1 cellular context compared by ENCODE assay signal in the genomic region with DNA sequence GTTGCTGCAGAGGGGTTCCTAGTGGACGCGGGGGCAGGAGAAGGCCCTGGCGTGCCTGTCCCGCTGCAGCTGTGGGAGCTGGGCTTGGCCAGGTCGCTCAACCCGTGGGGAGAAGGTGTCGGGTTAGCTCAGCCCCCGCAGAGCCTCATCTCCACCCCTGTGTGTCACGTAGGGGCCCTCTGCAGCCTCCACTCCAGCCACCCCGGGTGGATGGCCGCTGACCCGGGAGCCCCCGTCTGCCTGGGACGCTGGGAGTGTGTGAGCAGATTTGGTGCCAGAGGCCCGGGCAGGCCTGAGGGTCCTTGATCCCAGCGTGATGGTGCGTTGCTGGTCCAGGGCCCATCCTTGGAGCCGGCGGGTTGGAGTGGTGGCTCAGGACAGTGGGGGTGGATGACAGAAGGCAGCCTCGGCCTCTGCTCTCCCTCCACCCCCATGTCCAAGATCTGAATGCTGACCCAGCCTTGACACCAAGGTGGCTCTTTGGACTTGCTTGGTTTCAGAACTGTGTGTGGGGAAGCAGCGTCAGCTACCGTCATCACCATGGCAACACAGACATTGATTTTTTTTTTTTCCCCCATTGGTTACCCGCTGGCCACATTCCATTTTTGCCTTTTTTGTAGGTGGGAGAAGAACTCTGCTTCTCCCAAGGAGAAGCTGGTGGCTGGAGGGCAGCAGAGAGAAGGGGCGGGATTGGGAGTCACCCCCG.
TF ChIP-seq lines count a peak whose summit lies in the region.

No MANE protein-coding gene starts in this region.

TF ChIP-seq in HepG2, 621 proteins besides CTCF, POLR2A, EP300 and RAD21 (continued from another document and continues in another):
- TF ChIP-seq, protein P1, sequence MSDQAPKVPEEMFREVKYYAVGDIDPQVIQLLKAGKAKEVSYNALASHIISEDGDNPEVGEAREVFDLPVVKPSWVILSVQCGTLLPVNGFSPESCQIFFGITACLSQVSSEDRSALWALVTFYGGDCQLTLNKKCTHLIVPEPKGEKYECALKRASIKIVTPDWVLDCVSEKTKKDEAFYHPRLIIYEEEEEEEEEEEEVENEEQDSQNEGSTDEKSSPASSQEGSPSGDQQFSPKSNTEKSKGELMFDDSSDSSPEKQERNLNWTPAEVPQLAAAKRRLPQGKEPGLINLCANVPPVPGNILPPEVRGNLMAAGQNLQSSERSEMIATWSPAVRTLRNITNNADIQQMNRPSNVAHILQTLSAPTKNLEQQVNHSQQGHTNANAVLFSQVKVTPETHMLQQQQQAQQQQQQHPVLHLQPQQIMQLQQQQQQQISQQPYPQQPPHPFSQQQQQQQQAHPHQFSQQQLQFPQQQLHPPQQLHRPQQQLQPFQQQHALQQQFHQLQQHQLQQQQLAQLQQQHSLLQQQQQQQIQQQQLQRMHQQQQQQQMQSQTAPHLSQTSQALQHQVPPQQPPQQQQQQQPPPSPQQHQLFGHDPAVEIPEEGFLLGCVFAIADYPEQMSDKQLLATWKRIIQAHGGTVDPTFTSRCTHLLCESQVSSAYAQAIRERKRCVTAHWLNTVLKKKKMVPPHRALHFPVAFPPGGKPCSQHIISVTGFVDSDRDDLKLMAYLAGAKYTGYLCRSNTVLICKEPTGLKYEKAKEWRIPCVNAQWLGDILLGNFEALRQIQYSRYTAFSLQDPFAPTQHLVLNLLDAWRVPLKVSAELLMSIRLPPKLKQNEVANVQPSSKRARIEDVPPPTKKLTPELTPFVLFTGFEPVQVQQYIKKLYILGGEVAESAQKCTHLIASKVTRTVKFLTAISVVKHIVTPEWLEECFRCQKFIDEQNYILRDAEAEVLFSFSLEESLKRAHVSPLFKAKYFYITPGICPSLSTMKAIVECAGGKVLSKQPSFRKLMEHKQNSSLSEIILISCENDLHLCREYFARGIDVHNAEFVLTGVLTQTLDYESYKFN (CRISPR knock-in tag; conservative IDR thresholded peaks at IDR 0.05): peak; percentile 59
- TF ChIP-seq, protein P2, sequence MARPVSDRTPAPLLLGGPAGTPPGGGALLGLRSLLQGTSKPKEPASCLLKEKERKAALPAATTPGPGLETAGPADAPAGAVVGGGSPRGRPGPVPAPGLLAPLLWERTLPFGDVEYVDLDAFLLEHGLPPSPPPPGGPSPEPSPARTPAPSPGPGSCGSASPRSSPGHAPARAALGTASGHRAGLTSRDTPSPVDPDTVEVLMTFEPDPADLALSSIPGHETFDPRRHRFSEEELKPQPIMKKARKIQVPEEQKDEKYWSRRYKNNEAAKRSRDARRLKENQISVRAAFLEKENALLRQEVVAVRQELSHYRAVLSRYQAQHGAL (CRISPR knock-in tag; IDR thresholded peaks at IDR 0.05; ENCODE audit: not compliant biosample characterization): no peak
- TF ChIP-seq, protein P3, sequence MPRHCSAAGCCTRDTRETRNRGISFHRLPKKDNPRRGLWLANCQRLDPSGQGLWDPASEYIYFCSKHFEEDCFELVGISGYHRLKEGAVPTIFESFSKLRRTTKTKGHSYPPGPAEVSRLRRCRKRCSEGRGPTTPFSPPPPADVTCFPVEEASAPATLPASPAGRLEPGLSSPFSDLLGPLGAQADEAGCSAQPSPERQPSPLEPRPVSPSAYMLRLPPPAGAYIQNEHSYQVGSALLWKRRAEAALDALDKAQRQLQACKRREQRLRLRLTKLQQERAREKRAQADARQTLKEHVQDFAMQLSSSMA (CRISPR knock-in tag; IDR thresholded peaks at IDR 0.05): no peak
- TF ChIP-seq ZNF749 (CRISPR knock-in tag; IDR thresholded peaks at IDR 0.05; ENCODE audit: borderline replicate concordance): no peak
- TF ChIP-seq, protein P4, sequence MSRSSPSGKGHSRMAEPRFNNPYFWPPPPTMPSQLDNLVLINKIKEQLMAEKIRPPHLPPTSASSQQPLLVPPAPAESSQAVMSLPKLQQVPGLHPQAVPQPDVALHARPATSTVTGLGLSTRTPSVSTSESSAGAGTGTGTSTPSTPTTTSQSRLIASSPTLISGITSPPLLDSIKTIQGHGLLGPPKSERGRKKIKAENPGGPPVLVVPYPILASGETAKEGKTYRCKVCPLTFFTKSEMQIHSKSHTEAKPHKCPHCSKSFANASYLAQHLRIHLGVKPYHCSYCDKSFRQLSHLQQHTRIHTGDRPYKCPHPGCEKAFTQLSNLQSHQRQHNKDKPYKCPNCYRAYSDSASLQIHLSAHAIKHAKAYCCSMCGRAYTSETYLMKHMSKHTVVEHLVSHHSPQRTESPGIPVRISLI (CRISPR knock-in tag; IDR thresholded peaks at IDR 0.05; ENCODE audit: borderline replicate concordance): peak; percentile 95
- TF ChIP-seq, protein P5, sequence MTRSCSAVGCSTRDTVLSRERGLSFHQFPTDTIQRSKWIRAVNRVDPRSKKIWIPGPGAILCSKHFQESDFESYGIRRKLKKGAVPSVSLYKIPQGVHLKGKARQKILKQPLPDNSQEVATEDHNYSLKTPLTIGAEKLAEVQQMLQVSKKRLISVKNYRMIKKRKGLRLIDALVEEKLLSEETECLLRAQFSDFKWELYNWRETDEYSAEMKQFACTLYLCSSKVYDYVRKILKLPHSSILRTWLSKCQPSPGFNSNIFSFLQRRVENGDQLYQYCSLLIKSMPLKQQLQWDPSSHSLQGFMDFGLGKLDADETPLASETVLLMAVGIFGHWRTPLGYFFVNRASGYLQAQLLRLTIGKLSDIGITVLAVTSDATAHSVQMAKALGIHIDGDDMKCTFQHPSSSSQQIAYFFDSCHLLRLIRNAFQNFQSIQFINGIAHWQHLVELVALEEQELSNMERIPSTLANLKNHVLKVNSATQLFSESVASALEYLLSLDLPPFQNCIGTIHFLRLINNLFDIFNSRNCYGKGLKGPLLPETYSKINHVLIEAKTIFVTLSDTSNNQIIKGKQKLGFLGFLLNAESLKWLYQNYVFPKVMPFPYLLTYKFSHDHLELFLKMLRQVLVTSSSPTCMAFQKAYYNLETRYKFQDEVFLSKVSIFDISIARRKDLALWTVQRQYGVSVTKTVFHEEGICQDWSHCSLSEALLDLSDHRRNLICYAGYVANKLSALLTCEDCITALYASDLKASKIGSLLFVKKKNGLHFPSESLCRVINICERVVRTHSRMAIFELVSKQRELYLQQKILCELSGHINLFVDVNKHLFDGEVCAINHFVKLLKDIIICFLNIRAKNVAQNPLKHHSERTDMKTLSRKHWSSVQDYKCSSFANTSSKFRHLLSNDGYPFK (CRISPR knock-in tag; IDR thresholded peaks at IDR 0.05; ENCODE audit: borderline replicate concordance): peak; percentile 47; the same call in 1 of the 2 replicates
- peak; percentile 42; the same call in 1 of the 2 replicates for TF ChIP-seq HNF4A (CRISPR knock-in tag; IDR thresholded peaks at IDR 0.05)
- no peak for TF ChIP-seq ZC3H13 (CRISPR knock-in tag; IDR thresholded peaks at IDR 0.05)
- TF ChIP-seq REXO4 (CRISPR knock-in tag; IDR thresholded peaks at IDR 0.05; ENCODE audit: borderline replicate concordance): no peak
- TF ChIP-seq ZNF614 (CRISPR knock-in tag; IDR thresholded peaks at IDR 0.05; ENCODE audit: borderline replicate concordance): no peak
- TF ChIP-seq MXI1 (IDR thresholded peaks at IDR 0.05; ENCODE audit: borderline replicate concordance, low read depth, low read length): peak; percentile 27; the same call in 1 of the 3 replicates
- TF ChIP-seq, protein P6, sequence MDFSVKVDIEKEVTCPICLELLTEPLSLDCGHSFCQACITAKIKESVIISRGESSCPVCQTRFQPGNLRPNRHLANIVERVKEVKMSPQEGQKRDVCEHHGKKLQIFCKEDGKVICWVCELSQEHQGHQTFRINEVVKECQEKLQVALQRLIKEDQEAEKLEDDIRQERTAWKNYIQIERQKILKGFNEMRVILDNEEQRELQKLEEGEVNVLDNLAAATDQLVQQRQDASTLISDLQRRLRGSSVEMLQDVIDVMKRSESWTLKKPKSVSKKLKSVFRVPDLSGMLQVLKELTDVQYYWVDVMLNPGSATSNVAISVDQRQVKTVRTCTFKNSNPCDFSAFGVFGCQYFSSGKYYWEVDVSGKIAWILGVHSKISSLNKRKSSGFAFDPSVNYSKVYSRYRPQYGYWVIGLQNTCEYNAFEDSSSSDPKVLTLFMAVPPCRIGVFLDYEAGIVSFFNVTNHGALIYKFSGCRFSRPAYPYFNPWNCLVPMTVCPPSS (IDR thresholded peaks at IDR 0.05): no peak
- TF ChIP-seq, protein P7, sequence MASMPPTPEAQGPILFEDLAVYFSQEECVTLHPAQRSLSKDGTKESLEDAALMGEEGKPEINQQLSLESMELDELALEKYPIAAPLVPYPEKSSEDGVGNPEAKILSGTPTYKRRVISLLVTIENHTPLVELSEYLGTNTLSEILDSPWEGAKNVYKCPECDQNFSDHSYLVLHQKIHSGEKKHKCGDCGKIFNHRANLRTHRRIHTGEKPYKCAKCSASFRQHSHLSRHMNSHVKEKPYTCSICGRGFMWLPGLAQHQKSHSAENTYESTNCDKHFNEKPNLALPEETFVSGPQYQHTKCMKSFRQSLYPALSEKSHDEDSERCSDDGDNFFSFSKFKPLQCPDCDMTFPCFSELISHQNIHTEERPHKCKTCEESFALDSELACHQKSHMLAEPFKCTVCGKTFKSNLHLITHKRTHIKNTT (CRISPR knock-in tag; IDR thresholded peaks at IDR 0.05): no peak
- TF ChIP-seq ZNF329 (CRISPR knock-in tag; IDR thresholded peaks at IDR 0.05; ENCODE audit: low read depth): no peak
- TF ChIP-seq, protein P8, sequence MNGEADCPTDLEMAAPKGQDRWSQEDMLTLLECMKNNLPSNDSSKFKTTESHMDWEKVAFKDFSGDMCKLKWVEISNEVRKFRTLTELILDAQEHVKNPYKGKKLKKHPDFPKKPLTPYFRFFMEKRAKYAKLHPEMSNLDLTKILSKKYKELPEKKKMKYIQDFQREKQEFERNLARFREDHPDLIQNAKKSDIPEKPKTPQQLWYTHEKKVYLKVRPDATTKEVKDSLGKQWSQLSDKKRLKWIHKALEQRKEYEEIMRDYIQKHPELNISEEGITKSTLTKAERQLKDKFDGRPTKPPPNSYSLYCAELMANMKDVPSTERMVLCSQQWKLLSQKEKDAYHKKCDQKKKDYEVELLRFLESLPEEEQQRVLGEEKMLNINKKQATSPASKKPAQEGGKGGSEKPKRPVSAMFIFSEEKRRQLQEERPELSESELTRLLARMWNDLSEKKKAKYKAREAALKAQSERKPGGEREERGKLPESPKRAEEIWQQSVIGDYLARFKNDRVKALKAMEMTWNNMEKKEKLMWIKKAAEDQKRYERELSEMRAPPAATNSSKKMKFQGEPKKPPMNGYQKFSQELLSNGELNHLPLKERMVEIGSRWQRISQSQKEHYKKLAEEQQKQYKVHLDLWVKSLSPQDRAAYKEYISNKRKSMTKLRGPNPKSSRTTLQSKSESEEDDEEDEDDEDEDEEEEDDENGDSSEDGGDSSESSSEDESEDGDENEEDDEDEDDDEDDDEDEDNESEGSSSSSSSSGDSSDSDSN (CRISPR knock-in tag; IDR thresholded peaks at IDR 0.05): 0 out of 2 replicates have a peak, but pooled peaks have one; percentile 19
- TF ChIP-seq, protein P9, sequence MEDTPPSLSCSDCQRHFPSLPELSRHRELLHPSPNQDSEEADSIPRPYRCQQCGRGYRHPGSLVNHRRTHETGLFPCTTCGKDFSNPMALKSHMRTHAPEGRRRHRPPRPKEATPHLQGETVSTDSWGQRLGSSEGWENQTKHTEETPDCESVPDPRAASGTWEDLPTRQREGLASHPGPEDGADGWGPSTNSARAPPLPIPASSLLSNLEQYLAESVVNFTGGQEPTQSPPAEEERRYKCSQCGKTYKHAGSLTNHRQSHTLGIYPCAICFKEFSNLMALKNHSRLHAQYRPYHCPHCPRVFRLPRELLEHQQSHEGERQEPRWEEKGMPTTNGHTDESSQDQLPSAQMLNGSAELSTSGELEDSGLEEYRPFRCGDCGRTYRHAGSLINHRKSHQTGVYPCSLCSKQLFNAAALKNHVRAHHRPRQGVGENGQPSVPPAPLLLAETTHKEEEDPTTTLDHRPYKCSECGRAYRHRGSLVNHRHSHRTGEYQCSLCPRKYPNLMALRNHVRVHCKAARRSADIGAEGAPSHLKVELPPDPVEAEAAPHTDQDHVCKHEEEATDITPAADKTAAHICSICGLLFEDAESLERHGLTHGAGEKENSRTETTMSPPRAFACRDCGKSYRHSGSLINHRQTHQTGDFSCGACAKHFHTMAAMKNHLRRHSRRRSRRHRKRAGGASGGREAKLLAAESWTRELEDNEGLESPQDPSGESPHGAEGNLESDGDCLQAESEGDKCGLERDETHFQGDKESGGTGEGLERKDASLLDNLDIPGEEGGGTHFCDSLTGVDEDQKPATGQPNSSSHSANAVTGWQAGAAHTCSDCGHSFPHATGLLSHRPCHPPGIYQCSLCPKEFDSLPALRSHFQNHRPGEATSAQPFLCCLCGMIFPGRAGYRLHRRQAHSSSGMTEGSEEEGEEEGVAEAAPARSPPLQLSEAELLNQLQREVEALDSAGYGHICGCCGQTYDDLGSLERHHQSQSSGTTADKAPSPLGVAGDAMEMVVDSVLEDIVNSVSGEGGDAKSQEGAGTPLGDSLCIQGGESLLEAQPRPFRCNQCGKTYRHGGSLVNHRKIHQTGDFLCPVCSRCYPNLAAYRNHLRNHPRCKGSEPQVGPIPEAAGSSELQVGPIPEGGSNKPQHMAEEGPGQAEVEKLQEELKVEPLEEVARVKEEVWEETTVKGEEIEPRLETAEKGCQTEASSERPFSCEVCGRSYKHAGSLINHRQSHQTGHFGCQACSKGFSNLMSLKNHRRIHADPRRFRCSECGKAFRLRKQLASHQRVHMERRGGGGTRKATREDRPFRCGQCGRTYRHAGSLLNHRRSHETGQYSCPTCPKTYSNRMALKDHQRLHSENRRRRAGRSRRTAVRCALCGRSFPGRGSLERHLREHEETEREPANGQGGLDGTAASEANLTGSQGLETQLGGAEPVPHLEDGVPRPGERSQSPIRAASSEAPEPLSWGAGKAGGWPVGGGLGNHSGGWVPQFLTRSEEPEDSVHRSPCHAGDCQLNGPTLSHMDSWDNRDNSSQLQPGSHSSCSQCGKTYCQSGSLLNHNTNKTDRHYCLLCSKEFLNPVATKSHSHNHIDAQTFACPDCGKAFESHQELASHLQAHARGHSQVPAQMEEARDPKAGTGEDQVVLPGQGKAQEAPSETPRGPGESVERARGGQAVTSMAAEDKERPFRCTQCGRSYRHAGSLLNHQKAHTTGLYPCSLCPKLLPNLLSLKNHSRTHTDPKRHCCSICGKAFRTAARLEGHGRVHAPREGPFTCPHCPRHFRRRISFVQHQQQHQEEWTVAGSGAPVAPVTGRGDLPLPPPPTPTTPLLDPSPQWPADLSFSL (CRISPR knock-in tag; IDR thresholded peaks at IDR 0.05): no peak
- TF ChIP-seq, protein P10, sequence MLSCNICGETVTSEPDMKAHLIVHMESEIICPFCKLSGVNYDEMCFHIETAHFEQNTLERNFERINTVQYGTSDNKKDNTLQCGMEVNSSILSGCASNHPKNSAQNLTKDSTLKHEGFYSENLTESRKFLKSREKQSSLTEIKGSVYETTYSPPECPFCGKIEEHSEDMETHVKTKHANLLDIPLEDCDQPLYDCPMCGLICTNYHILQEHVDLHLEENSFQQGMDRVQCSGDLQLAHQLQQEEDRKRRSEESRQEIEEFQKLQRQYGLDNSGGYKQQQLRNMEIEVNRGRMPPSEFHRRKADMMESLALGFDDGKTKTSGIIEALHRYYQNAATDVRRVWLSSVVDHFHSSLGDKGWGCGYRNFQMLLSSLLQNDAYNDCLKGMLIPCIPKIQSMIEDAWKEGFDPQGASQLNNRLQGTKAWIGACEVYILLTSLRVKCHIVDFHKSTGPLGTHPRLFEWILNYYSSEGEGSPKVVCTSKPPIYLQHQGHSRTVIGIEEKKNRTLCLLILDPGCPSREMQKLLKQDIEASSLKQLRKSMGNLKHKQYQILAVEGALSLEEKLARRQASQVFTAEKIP (CRISPR knock-in tag; IDR thresholded peaks at IDR 0.05; ENCODE audit: borderline replicate concordance): no peak
- TF ChIP-seq, protein P11, sequence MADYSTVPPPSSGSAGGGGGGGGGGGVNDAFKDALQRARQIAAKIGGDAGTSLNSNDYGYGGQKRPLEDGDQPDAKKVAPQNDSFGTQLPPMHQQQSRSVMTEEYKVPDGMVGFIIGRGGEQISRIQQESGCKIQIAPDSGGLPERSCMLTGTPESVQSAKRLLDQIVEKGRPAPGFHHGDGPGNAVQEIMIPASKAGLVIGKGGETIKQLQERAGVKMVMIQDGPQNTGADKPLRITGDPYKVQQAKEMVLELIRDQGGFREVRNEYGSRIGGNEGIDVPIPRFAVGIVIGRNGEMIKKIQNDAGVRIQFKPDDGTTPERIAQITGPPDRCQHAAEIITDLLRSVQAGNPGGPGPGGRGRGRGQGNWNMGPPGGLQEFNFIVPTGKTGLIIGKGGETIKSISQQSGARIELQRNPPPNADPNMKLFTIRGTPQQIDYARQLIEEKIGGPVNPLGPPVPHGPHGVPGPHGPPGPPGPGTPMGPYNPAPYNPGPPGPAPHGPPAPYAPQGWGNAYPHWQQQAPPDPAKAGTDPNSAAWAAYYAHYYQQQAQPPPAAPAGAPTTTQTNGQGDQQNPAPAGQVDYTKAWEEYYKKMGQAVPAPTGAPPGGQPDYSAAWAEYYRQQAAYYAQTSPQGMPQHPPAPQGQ (CRISPR knock-in tag; IDR thresholded peaks at IDR 0.05; ENCODE audit: borderline replicate concordance): no peak
